In genomic region chr22:37681001-37681424, GRCh38 we compare ENCODE assay signal across 7 cellular contexts.
A peak's percentile ranks its signal among the peaks of the same experiment; 100 is the strongest.
DNase-seq lines count a peak whose midpoint lies in the region; ATAC-seq and TF ChIP-seq lines count a peak whose summit lies in the region.
"Had no signal": no experiment of that assay in that cellular context is flagged by ENCODE, and none has a peak within 500 bp of the region (broad histone marks: within the 10 kb centered on the region; RNA-seq: fewer than 3 reads in every experiment).

No MANE protein-coding gene starts in this region.

- H3K36me3 Mint-ChIP-seq in memory B cell = peaks cover 5% of the 10 kb centered on the region

- H3K27ac Mint-ChIP-seq in memory B cell = peak overlapping the region; percentile 40
- H3K27ac Mint-ChIP-seq: stimulated activated naive CD8-positive, alpha-beta T cell treated with anti-CD3 and anti-CD28 coated beads, Interleukin-15, amount 100 ng/mL, for 72 hours had no signal

- H3K4me1 Mint-ChIP-seq in memory B cell = peaks cover 18% of the 10 kb centered on the region

- ATAC-seq in RWPE2 (ENCODE audit: low read depth) (no peak), memory B cell (ENCODE audit: low read depth) (no peak), GM19397 (IDR thresholded peaks at IDR 0.05; ENCODE audit: unreplicated experiment) (no peak), HG03460 (IDR thresholded peaks at IDR 0.05; ENCODE audit: unreplicated experiment) (no peak)

- no peaks in the 10 kb centered on the region for H3K27me3 Mint-ChIP-seq in memory B cell
- H3K27me3 Mint-ChIP-seq: stimulated activated naive CD8-positive, alpha-beta T cell treated with anti-CD3 and anti-CD28 coated beads, Interleukin-15, amount 100 ng/mL, for 72 hours had no signal

- no peak overlapping the region for H3K4me3 Mint-ChIP-seq in memory B cell
- H3K4me3 Mint-ChIP-seq: stimulated activated naive CD8-positive, alpha-beta T cell treated with anti-CD3 and anti-CD28 coated beads, Interleukin-15, amount 100 ng/mL, for 72 hours had no signal

- no peaks in the 10 kb centered on the region for H3K27me3 ChIP-seq in RWPE2 (ENCODE audit: insufficient read depth, poor library complexity, severe bottlenecking)

- H3K4me1 ChIP-seq in RWPE2 (ENCODE audit: insufficient read depth, poor library complexity, severe bottlenecking) = peaks cover 16% of the 10 kb centered on the region

- peaks cover 34% of the 10 kb centered on the region for H3K36me3 ChIP-seq in RWPE2 (ENCODE audit: low read depth)

- no peak for TF ChIP-seq CTCF in RWPE2 (IDR thresholded peaks at IDR 0.05; ENCODE audit: poor library complexity, severe bottlenecking)

- H3K27ac ChIP-seq in RWPE2 (ENCODE audit: poor library complexity, severe bottlenecking) = peak overlapping the region; percentile 93

- H3K9me3 ChIP-seq in RWPE2 (ENCODE audit: severe bottlenecking) = no peaks in the 10 kb centered on the region

- DNase-seq in HCEC 1CT = peak; percentile 52
- DNase-seq in RWPE2 (ENCODE audit: low spot score) = no peak
- no peak for DNase-seq in memory B cell (ENCODE audit: low spot score in 2 of 2)
- no peak for DNase-seq in retina

- no peaks in the 10 kb centered on the region for H3K9me3 Mint-ChIP-seq in memory B cell
- H3K9me3 Mint-ChIP-seq: stimulated activated naive CD8-positive, alpha-beta T cell treated with anti-CD3 and anti-CD28 coated beads, Interleukin-15, amount 100 ng/mL, for 72 hours had no signal

- no peak overlapping the region for H3K4me3 ChIP-seq in RWPE2 (ENCODE audit: severe bottlenecking)
